ENCODE assay signal across 10 cellular contexts in genomic region chr5:139638736-139639618, GRCh38. TPM values are rescaled to one million over a fixed set of nuclear protein-coding genes. Genes with fewer than 3 reads are reported as not detected.
DNase-seq lines count a peak whose midpoint lies in the region; ATAC-seq and TF ChIP-seq lines count a peak whose summit lies in the region.
"Had no signal": no experiment of that assay in that cellular context is flagged by ENCODE, and none has a peak within 500 bp of the region (broad histone marks: within the 10 kb centered on the region; RNA-seq: fewer than 3 reads in every experiment).

No MANE protein-coding gene starts in this region.

- H3K79me2 ChIP-seq in hepatocyte: peaks cover 12% of the 10 kb centered on the region
- no peaks in the 10 kb centered on the region for H3K79me2 ChIP-seq in smooth muscle cell (ENCODE audit: low read depth)

- BruUV-seq in Panc1 (replicated peaks; lab: Mats Ljungman, UMichigan): no TSS peak

- POLR2A ChIA-PET in Panc1 (lab: Charles Lee): interaction anchor here (1.3 kb wide), 1 partner anchor 9 kb away, joined by 5 read pairs; the partner anchor contains the start of gene CXXC5

- H3K9me3 ChIP-seq in Panc1 (ENCODE audit: control insufficient read depth, insufficient read depth, low read depth, low read length) (no peaks in the 10 kb centered on the region), hepatocyte (ENCODE audit: low read depth) (no peaks in the 10 kb centered on the region), smooth muscle cell (replicated peaks; ENCODE audit: low read depth) (no peaks in the 10 kb centered on the region)

- no peak for ATAC-seq in Panc1
- ATAC-seq in GM19452 (IDR thresholded peaks at IDR 0.05; ENCODE audit: unreplicated experiment): no peak

- H3K4me1 ChIP-seq in Panc1 (ENCODE audit: control insufficient read depth, insufficient read depth, low read length) (peaks cover 76% of the 10 kb centered on the region), hepatocyte (ENCODE audit: insufficient read depth) (peaks cover 62% of the 10 kb centered on the region), smooth muscle cell (ENCODE audit: low read depth) (peaks cover 36% of the 10 kb centered on the region)

- CTCF ChIA-PET in Panc1 (lab: Charles Lee): interaction anchor here (0.6 to 1.7 kb wide), 2 partner anchors 9 to 11 kb away, joined by 3 to 14 read pairs; partner anchors contain the start of gene CXXC5

- no peaks in the 10 kb centered on the region for H3K9me2 ChIP-seq in hepatocyte (replicated peaks; ENCODE audit: insufficient read depth)

- peak overlapping the region; percentile 97 for H3K9ac ChIP-seq in smooth muscle cell (ENCODE audit: low read depth)

- in situ Hi-C loops in Panc1 (cut with HindIII; ENCODE audit: low pct_unique_long_range_greater_than_20kb, low sequenced_read_pairs): no loop called here

- H3K27me3 ChIP-seq in Panc1 (ENCODE audit: control insufficient read depth, insufficient read depth, low read length) (no peaks in the 10 kb centered on the region), hepatocyte (no peaks in the 10 kb centered on the region), smooth muscle cell (ENCODE audit: low read depth) (no peaks in the 10 kb centered on the region)

- TF ChIP-seq CTCF in Panc1 (IDR thresholded peaks at IDR 0.05) (no peak), hepatocyte (IDR thresholded peaks at IDR 0.05; ENCODE audit: poor library complexity) (no peak), smooth muscle cell (IDR thresholded peaks at IDR 0.05; ENCODE audit: borderline replicate concordance, insufficient read depth, poor library complexity, severe bottlenecking) (no peak)

- H4K20me1 ChIP-seq in hepatocyte (ENCODE audit: insufficient read depth, poor library complexity, severe bottlenecking) (no peaks in the 10 kb centered on the region), smooth muscle cell (ENCODE audit: low read depth) (no peaks in the 10 kb centered on the region)

- intact Hi-C loops in Panc1 (cut with micrococcal nuclease; ENCODE audit: unreplicated experiment): no loop called here

- peak; percentile 86 for DNase-seq in DMS 273 (lab: John Stamatoyannopoulos, UW; ENCODE audit: unreplicated experiment)
- no peak for DNase-seq in DMS 273 treated with DMSO at 0.1 percent for 48 hours (lab: John Stamatoyannopoulos, UW)
- DNase-seq in Panc1 (ENCODE audit: low read depth, low spot score): no peak
- peak; percentile 6 for DNase-seq in hepatocyte (ENCODE audit: low spot score)
- no peak for DNase-seq in smooth muscle cell (lab: John Stamatoyannopoulos, UW; ENCODE audit: unreplicated experiment)
- DNase-seq in NK-92 (lab: John Stamatoyannopoulos, UW; ENCODE audit: unreplicated experiment): no peak
- DNase-seq in NCI-H774 (lab: John Stamatoyannopoulos, UW): no peak
- DNase-seq: SW 1271 had no signal

- H3K27ac ChIP-seq in Panc1 (ENCODE audit: low read length) (peak overlapping the region; percentile 73), hepatocyte (peak overlapping the region; percentile 93), smooth muscle cell (ENCODE audit: low read depth) (peak overlapping the region; percentile 98)
- H3K27ac ChIP-seq: 22Rv1 had no signal

- no peak overlapping the region for H2AFZ ChIP-seq in hepatocyte
- H2AFZ ChIP-seq in smooth muscle cell (ENCODE audit: low read depth): no peak overlapping the region

- H3K36me3 ChIP-seq in Panc1 (ENCODE audit: control insufficient read depth, insufficient read depth, low read length) (no peaks in the 10 kb centered on the region), hepatocyte (replicated peaks; ENCODE audit: insufficient read depth, low read depth) (no peaks in the 10 kb centered on the region), smooth muscle cell (ENCODE audit: low read depth) (no peaks in the 10 kb centered on the region)

- H3K4me3 ChIP-seq in Panc1 (ENCODE audit: low read depth in 2 of 2, low read length in 2 of 2) (peak overlapping the region in 1 of 2 experiments; percentile 54; a peak in 1 of 4 replicates), hepatocyte (no peak overlapping the region), smooth muscle cell (no peak overlapping the region)

- WGBS in hepatocyte (ENCODE audit: low lambda C conversion rate, missing lambda C conversion rate): 68% methylated on average over 12 of the region's 12 CpGs
- WGBS in smooth muscle cell (ENCODE audit: low lambda C conversion rate): 65% methylated on average over 12 of the region's 12 CpGs

- H3K4me2 ChIP-seq in hepatocyte: peak overlapping the region; percentile 94
- peak overlapping the region; percentile 86 for H3K4me2 ChIP-seq in smooth muscle cell

- H3F3A ChIP-seq in smooth muscle cell (ENCODE audit: low read depth): peaks cover 9% of the 10 kb centered on the region

RNA-seq across cellular contexts. Expression of gene CXXC5, which starts 9.2 kb away (rescaled TPM):
- total RNA-seq in Panc1 (2021; ENCODE audit: unreplicated experiment) (85.0 TPM), hepatocyte (90.9 and 110 TPM in 2 replicates), smooth muscle cell (85.5 and 103 TPM in 2 replicates)
- polyA plus RNA-seq in Panc1 (2012; ENCODE audit: insufficient read length): 151 TPM
- polyA plus RNA-seq in hepatocyte (98.7 and 106 TPM in 2 replicates), smooth muscle cell (139 and 175 TPM in 2 replicates)

Comparison
In these comparisons a context has a peak if more than half of its experiments do, and no peak if none do; other contexts are left out.
1. DNase-seq: peak in DMS 273 (single experiment) and hepatocyte (single experiment); none in DMS 273 treated with DMSO at 0.1 percent for 48 hours (single experiment), Panc1 (single experiment), smooth muscle cell (single experiment), NK-92 (single experiment) and NCI-H774 (single experiment).
2. Peak in every context shown above with its lines, with median percentiles within 50 percentile points of each other: H3K27ac ChIP-seq.